In genomic region chr20:59165794-59166709, GRCh38 we compare ENCODE assay signal across 16 cellular contexts. TPM values are rescaled to one million over a fixed set of nuclear protein-coding genes. Genes with fewer than 3 reads are reported as not detected.
DNase-seq lines count a peak whose midpoint lies in the region; ATAC-seq and TF ChIP-seq lines count a peak whose summit lies in the region.
"Had no signal": no experiment of that assay in that cellular context is flagged by ENCODE, and none has a peak within 500 bp of the region (broad histone marks: within the 10 kb centered on the region; RNA-seq: fewer than 3 reads in every experiment).

No MANE protein-coding gene starts in this region.

- H3K27ac ChIP-seq in testis, result no peak overlapping the region

- no peak overlapping the region for H3K4me3 ChIP-seq in testis
- H3K4me3 ChIP-seq: breast epithelium had no signal

- CTCF ChIA-PET in activated naive CD4-positive, alpha-beta T cell treated with anti-CD3 and anti-CD28 coated beads for 36 hours (lab: Charles Lee), result interaction anchor here (0.6 to 3.2 kb wide), 7 partner anchors 12 to 91 kb away, joined by 3 to 18 read pairs (median 4); no protein-coding TSS in a partner anchor
- CTCF ChIA-PET in activated CD8-positive, alpha-beta T cell treated with anti-CD3 and anti-CD28 coated beads, Interleukin-2, amount 10 ng/mL, durations not matched to agents 7 days and 5 days (lab: Charles Lee), result interaction anchor here (0.6 to 4.8 kb wide), 11 partner anchors 10 to 78 kb away, joined by 3 to 27 read pairs (median 7); no protein-coding TSS in a partner anchor

- ATAC-seq in activated CD8-positive, alpha-beta T cell treated with anti-CD3 and anti-CD28 coated beads, Interleukin-2, amount 10 ng/mL, durations not matched to agents 7 days and 5 days, result peak; percentile 47
- ATAC-seq in left colon, result peak; percentile 64
- no peak for ATAC-seq in HG02970 (IDR thresholded peaks at IDR 0.05; ENCODE audit: low FRiP score, unreplicated experiment)
- no peak for ATAC-seq in GM18861 (IDR thresholded peaks at IDR 0.05; ENCODE audit: unreplicated experiment)
- ATAC-seq: heart left ventricle, left ventricle myocardium superior had no signal

- TF ChIP-seq CTCF in testis (IDR thresholded peaks at IDR 0.05), result no peak

- DNase-seq in activated naive CD4-positive, alpha-beta T cell treated with anti-CD3 and anti-CD28 coated beads for 36 hours, result peak; percentile 49
- DNase-seq in activated naive CD4-positive, alpha-beta T cell treated with anti-CD3 and anti-CD28 coated beads, Interleukin-2, amount 50 U/mL, for 16 hours, result no peak
- DNase-seq in activated CD8-positive, alpha-beta T cell treated with anti-CD3 and anti-CD28 coated beads, Interleukin-2, amount 10 ng/mL, durations not matched to agents 7 days and 5 days, result peak; percentile 48
- DNase-seq in left colon (peak in 1 of 2 donors; percentile 29), testis (peak; percentile 8)
- no peak for DNase-seq in activated effector memory CD4-positive, alpha-beta T cell treated with anti-CD3 and anti-CD28 coated beads, Interleukin-2, amount 50 U/mL, for 16 hours
- DNase-seq: DND-41, heart left ventricle, HFFc6, left ventricle myocardium superior, NCI-H345, occipital lobe, OCI-M1 had no signal

- H3K9me3 ChIP-seq in testis, result no peaks in the 10 kb centered on the region
- H3K9me3 ChIP-seq: breast epithelium had no signal

- H3K4me1 Mint-ChIP-seq in activated naive CD4-positive, alpha-beta T cell treated with anti-CD3 and anti-CD28 coated beads for 36 hours (ENCODE audit: low read depth), result peaks cover 81% of the 10 kb centered on the region
- H3K4me1 Mint-ChIP-seq in activated CD8-positive, alpha-beta T cell treated with anti-CD3 and anti-CD28 coated beads, Interleukin-2, amount 10 ng/mL, durations not matched to agents 7 days and 5 days (ENCODE audit: low read depth), result peaks cover 87% of the 10 kb centered on the region

- peaks cover 2% of the 10 kb centered on the region for H3K4me1 ChIP-seq in testis
- H3K4me1 ChIP-seq: breast epithelium, heart left ventricle had no signal

- intact Hi-C loops in activated naive CD4-positive, alpha-beta T cell treated with anti-CD3 and anti-CD28 coated beads for 36 hours (cut with micrococcal nuclease), result loop anchor here (1.0 to 10.0 kb wide), 7 partner anchors 12 to 1771 kb away; partner anchors contain the start of gene RBM38
- intact Hi-C loops in left colon (cut with DNase I, micrococcal nuclease), result no loop called here
- intact Hi-C loops in testis (cut with DNase I; ENCODE audit: low total_unique reads), result no loop called here

- no peaks in the 10 kb centered on the region for H3K27me3 Mint-ChIP-seq in activated naive CD4-positive, alpha-beta T cell treated with anti-CD3 and anti-CD28 coated beads for 36 hours (ENCODE audit: low read depth)
- H3K27me3 Mint-ChIP-seq in activated CD8-positive, alpha-beta T cell treated with anti-CD3 and anti-CD28 coated beads, Interleukin-2, amount 10 ng/mL, durations not matched to agents 7 days and 5 days (ENCODE audit: low read depth), result no peaks in the 10 kb centered on the region

- no peak for TF ChIP-seq POLR2A in testis (IDR thresholded peaks at IDR 0.05)

- H3K27ac Mint-ChIP-seq in activated naive CD4-positive, alpha-beta T cell treated with anti-CD3 and anti-CD28 coated beads for 36 hours, result peak overlapping the region; percentile 94
- H3K27ac Mint-ChIP-seq in activated CD8-positive, alpha-beta T cell treated with anti-CD3 and anti-CD28 coated beads, Interleukin-2, amount 10 ng/mL, durations not matched to agents 7 days and 5 days, result peak overlapping the region; percentile 88
- H3K27ac Mint-ChIP-seq: HFFc6 had no signal

- peak overlapping the region; percentile 78 for H3K4me3 Mint-ChIP-seq in activated naive CD4-positive, alpha-beta T cell treated with anti-CD3 and anti-CD28 coated beads for 36 hours
- H3K4me3 Mint-ChIP-seq in activated CD8-positive, alpha-beta T cell treated with anti-CD3 and anti-CD28 coated beads, Interleukin-2, amount 10 ng/mL, durations not matched to agents 7 days and 5 days, result peak overlapping the region; percentile 89
- H3K4me3 Mint-ChIP-seq: HFFc6 had no signal

- peaks cover 9% of the 10 kb centered on the region for H3K36me3 Mint-ChIP-seq in activated naive CD4-positive, alpha-beta T cell treated with anti-CD3 and anti-CD28 coated beads for 36 hours (ENCODE audit: low read depth)
- H3K36me3 Mint-ChIP-seq in activated CD8-positive, alpha-beta T cell treated with anti-CD3 and anti-CD28 coated beads, Interleukin-2, amount 10 ng/mL, durations not matched to agents 7 days and 5 days (ENCODE audit: low read depth), result peaks cover 36% of the 10 kb centered on the region

- no peaks in the 10 kb centered on the region for H3K27me3 ChIP-seq in testis
- H3K27me3 ChIP-seq: breast epithelium had no signal

- WGBS in testis, 2 donors, result 87 to 88% methylated on average over 12 of the region's 12 CpGs

- no peaks in the 10 kb centered on the region for H3K36me3 ChIP-seq in testis (ENCODE audit: low read depth, missing control alignments)
- H3K36me3 ChIP-seq: breast epithelium, heart left ventricle had no signal

- POLR2A ChIA-PET in activated CD8-positive, alpha-beta T cell treated with anti-CD3 and anti-CD28 coated beads, Interleukin-2, amount 10 ng/mL, durations not matched to agents 7 days and 5 days (lab: Charles Lee), result interaction anchor here (0.6 to 3.8 kb wide), 9 partner anchors 8 to 274 kb away, joined by 3 to 31 read pairs (median 13); no protein-coding TSS in a partner anchor

- no peaks in the 10 kb centered on the region for H3K9me3 Mint-ChIP-seq in activated naive CD4-positive, alpha-beta T cell treated with anti-CD3 and anti-CD28 coated beads for 36 hours
- peaks cover 16% of the 10 kb centered on the region for H3K9me3 Mint-ChIP-seq in activated CD8-positive, alpha-beta T cell treated with anti-CD3 and anti-CD28 coated beads, Interleukin-2, amount 10 ng/mL, durations not matched to agents 7 days and 5 days (ENCODE audit: insufficient read depth)
- H3K9me3 Mint-ChIP-seq: HFFc6 had no signal

RNA-seq across cellular contexts. Expression of gene ZNF831, which starts 2.4 kb away (rescaled TPM):
- total RNA-seq in activated naive CD4-positive, alpha-beta T cell treated with anti-CD3 and anti-CD28 coated beads for 36 hours, result 1 to 10 TPM; 5.1 to 6.0 TPM
- 1 to 10 TPM; 8.6 to 9.2 TPM for total RNA-seq in activated CD8-positive, alpha-beta T cell treated with anti-CD3 and anti-CD28 coated beads, Interleukin-2, amount 10 ng/mL, durations not matched to agents 7 days and 5 days
- total RNA-seq in left colon, result under 1 TPM; 0.15 to 0.61 TPM
- total RNA-seq in testis, result 1 to 10 TPM; 4.0 to 4.8 TPM
- 0.99 TPM for polyA plus RNA-seq in testis (ENCODE audit: insufficient read depth, low read depth, low replicate concordance)
- total RNA-seq: HFFc6 had no signal

Comparison
In these comparisons a context has a peak if more than half of its experiments do, and no peak if none do; other contexts are left out.
1. DNase-seq: peak in activated naive CD4-positive, alpha-beta T cell treated with anti-CD3 and anti-CD28 coated beads for 36 hours (single experiment), activated CD8-positive, alpha-beta T cell treated with anti-CD3 and anti-CD28 coated beads, Interleukin-2, amount 10 ng/mL, durations not matched to agents 7 days and 5 days (single experiment) and testis (single experiment); none in activated naive CD4-positive, alpha-beta T cell treated with anti-CD3 and anti-CD28 coated beads, Interleukin-2, amount 50 U/mL, for 16 hours (single experiment) and activated effector memory CD4-positive, alpha-beta T cell treated with anti-CD3 and anti-CD28 coated beads, Interleukin-2, amount 50 U/mL, for 16 hours (single experiment).
2. ATAC-seq: peak in activated CD8-positive, alpha-beta T cell treated with anti-CD3 and anti-CD28 coated beads, Interleukin-2, amount 10 ng/mL, durations not matched to agents 7 days and 5 days (single experiment) and left colon (single experiment); none in HG02970 (single experiment) and GM18861 (single experiment).